ENCODE assay signal across 19 cellular contexts in the genomic region with DNA sequence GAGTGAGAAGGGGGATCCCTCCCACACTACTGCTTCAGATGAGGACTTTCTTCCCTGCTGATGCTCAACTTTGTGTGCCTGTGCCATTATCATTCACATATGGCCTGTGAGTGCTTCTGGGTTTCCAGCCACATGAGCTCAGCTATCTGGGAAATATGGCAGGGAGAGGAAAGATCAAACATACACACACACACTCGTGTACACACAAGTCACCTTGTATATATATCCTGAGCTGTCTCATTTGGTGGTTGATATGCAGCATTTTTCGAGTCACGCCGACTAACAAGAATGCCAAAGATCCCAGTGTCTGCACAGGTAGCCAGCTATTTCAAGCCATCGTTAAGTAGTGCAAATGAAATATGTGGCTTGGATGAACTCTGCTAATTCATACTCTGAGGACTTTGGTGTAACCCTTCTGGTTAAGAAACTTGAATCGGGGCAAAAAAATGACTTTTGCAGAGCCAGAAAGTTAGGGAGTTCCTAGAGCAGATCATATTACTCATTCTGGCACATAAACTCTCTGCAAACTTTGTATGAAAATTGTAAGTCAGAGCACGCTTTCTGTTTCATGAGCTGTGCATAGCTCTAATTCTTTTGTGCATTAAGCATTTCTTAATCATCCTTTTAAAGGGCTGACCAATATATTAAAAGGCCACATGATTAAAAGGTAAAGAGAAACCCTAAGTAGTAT. TPM values are rescaled to one million over a fixed set of nuclear protein-coding genes. Genes with fewer than 3 reads are reported as not detected.
A peak's percentile ranks its signal among the peaks of the same experiment; 100 is the strongest.
DNase-seq lines count a peak whose midpoint lies in the region; ATAC-seq, FAIRE-seq and TF ChIP-seq lines count a peak whose summit lies in the region.
"Had no signal": no experiment of that assay in that cellular context is flagged by ENCODE, and none has a peak within 500 bp of the region (broad histone marks: within the 10 kb centered on the region; RNA-seq: fewer than 3 reads in every experiment).

No MANE protein-coding gene starts in this region.

- no peak overlapping the region for H3K9ac ChIP-seq in MM.1S (ENCODE audit: low read length)
- H3K9ac ChIP-seq: BLaER1 treated with 17β-estradiol and CSF1 and Interleukin-3, amounts not matched to agents 10 nM and 100 nM; parathyroid adenoma had no signal

- H3K79me2 ChIP-seq in MM.1S (ENCODE audit: low read length): no peaks in the 10 kb centered on the region
- H3K79me2 ChIP-seq: parathyroid adenoma had no signal

- no peak for ATAC-seq in activated CD4-positive, alpha-beta T cell treated with anti-CD3 and anti-CD28 coated beads for 36 hours
- ATAC-seq in GM18870 (IDR thresholded peaks at IDR 0.05; ENCODE audit: unreplicated experiment): no peak
- no peak for ATAC-seq in HG03280 (IDR thresholded peaks at IDR 0.05; ENCODE audit: unreplicated experiment)
- ATAC-seq: K562; stimulated activated naive B cell treated with anti-CD40 and anti-IgM and Interleukin-4, amounts not matched to agents 10 μg/mL and 1 μg/mL and 100 μg/mL, for 72 hours had no signal

- no peaks in the 10 kb centered on the region for H3K9me3 ChIP-seq in MM.1S (replicated peaks; ENCODE audit: insufficient read depth, low read length)
- H3K9me3 ChIP-seq: BLaER1 treated with 17β-estradiol and CSF1 and Interleukin-3, amounts not matched to agents 10 nM and 100 nM; heart right ventricle had no signal

- no peaks in the 10 kb centered on the region for H3F3A ChIP-seq in MM.1S (ENCODE audit: insufficient read depth, low read length)

- H4K20me1 ChIP-seq in MM.1S (ENCODE audit: insufficient read depth, low read length): no peaks in the 10 kb centered on the region
- H4K20me1 ChIP-seq: BLaER1 treated with 17β-estradiol and CSF1 and Interleukin-3, amounts not matched to agents 10 nM and 100 nM had no signal

- no peaks in the 10 kb centered on the region for H3K4me1 ChIP-seq in MM.1S (ENCODE audit: low read length)
- H3K4me1 ChIP-seq: BLaER1 treated with 17β-estradiol and CSF1 and Interleukin-3, amounts not matched to agents 10 nM and 100 nM; heart right ventricle; parathyroid adenoma had no signal

- FAIRE-seq in endometrium (lab: Jason Lieb, UNC): peak; percentile 88
- FAIRE-seq: K562, TTC549 had no signal

- DNase-seq in ELR (ENCODE audit: low read depth) (peak; percentile 47), MM.1S (peak; percentile 18), myocyte (ENCODE audit: low read depth) (peak; percentile 41), DMS 273 (lab: John Stamatoyannopoulos, UW; ENCODE audit: unreplicated experiment) (no peak)
- no peak for DNase-seq in activated CD4-positive, alpha-beta T cell treated with anti-CD3 and anti-CD28 coated beads for 36 hours
- DNase-seq: heart right ventricle; NCI-H2029; NCI-H82; SIG-M5; stimulated activated CD4-positive, alpha-beta T cell treated with anti-CD3 and anti-CD28 coated beads, Interleukin-2, amount 100 ng/mL, for 24 hours; stimulated activated naive B cell treated with anti-CD40 and anti-IgM and Interleukin-4, amounts not matched to agents 10 μg/mL and 1 μg/mL and 100 μg/mL, for 72 hours had no signal

- H3K27me3 ChIP-seq in MM.1S (replicated peaks; ENCODE audit: insufficient read depth, low read length): no peaks in the 10 kb centered on the region
- H3K27me3 ChIP-seq: BLaER1 treated with 17β-estradiol and CSF1 and Interleukin-3, amounts not matched to agents 10 nM and 100 nM had no signal

- H3K4me2 ChIP-seq in MM.1S (ENCODE audit: low read depth, low read length): no peak overlapping the region
- H3K4me2 ChIP-seq: BLaER1 treated with 17β-estradiol and CSF1 and Interleukin-3, amounts not matched to agents 10 nM and 100 nM had no signal

- H3K4me3 ChIP-seq in MM.1S (ENCODE audit: low read length): no peak overlapping the region
- H3K4me3 ChIP-seq: BLaER1 treated with 17β-estradiol and CSF1 and Interleukin-3, amounts not matched to agents 10 nM and 100 nM; heart right ventricle; K562 had no signal

- no peak overlapping the region for H3K27ac ChIP-seq in MM.1S (ENCODE audit: low read length)
- H3K27ac ChIP-seq: BLaER1 treated with 17β-estradiol and CSF1 and Interleukin-3, amounts not matched to agents 10 nM and 100 nM; heart right ventricle; parathyroid adenoma had no signal

- no peaks in the 10 kb centered on the region for H3K9me2 ChIP-seq in MM.1S (replicated peaks; ENCODE audit: insufficient read depth, low read length)

- peaks cover 4% of the 10 kb centered on the region for H3K27me3 Mint-ChIP-seq in activated CD4-positive, alpha-beta T cell treated with anti-CD3 and anti-CD28 coated beads for 36 hours

- intact Hi-C loops in activated CD4-positive, alpha-beta T cell treated with anti-CD3 and anti-CD28 coated beads for 36 hours (cut with DNase I, micrococcal nuclease): no loop called here

- no peaks in the 10 kb centered on the region for H3K4me1 Mint-ChIP-seq in activated CD4-positive, alpha-beta T cell treated with anti-CD3 and anti-CD28 coated beads for 36 hours
- H3K4me1 Mint-ChIP-seq: stimulated activated naive B cell treated with anti-CD40 and anti-IgM and Interleukin-4, amounts not matched to agents 10 μg/mL and 1 μg/mL and 100 μg/mL, for 72 hours had no signal

- TF ChIP-seq CTCF in MM.1S (IDR thresholded peaks at IDR 0.05; ENCODE audit: low read length): no peak

- CTCF ChIA-PET in activated CD4-positive, alpha-beta T cell treated with anti-CD3 and anti-CD28 coated beads for 36 hours (lab: Charles Lee): interaction anchor here (0.6 kb wide), 1 partner anchor 49 kb away, joined by 3 read pairs; no protein-coding TSS in a partner anchor

- no peak overlapping the region for H3K27ac Mint-ChIP-seq in activated CD4-positive, alpha-beta T cell treated with anti-CD3 and anti-CD28 coated beads for 36 hours
- H3K27ac Mint-ChIP-seq: activated naive CD8-positive, alpha-beta T cell; stimulated activated naive B cell treated with anti-CD40 and anti-IgM and Interleukin-4, amounts not matched to agents 10 μg/mL and 1 μg/mL and 100 μg/mL, for 72 hours had no signal

- no peaks in the 10 kb centered on the region for H3K36me3 Mint-ChIP-seq in activated CD4-positive, alpha-beta T cell treated with anti-CD3 and anti-CD28 coated beads for 36 hours (ENCODE audit: low read depth)
- H3K36me3 Mint-ChIP-seq: activated naive CD8-positive, alpha-beta T cell; stimulated activated naive B cell treated with anti-CD40 and anti-IgM and Interleukin-4, amounts not matched to agents 10 μg/mL and 1 μg/mL and 100 μg/mL, for 72 hours had no signal

- H3K9me3 Mint-ChIP-seq in activated CD4-positive, alpha-beta T cell treated with anti-CD3 and anti-CD28 coated beads for 36 hours (ENCODE audit: low read depth): no peaks in the 10 kb centered on the region
- H3K9me3 Mint-ChIP-seq: stimulated activated naive B cell treated with anti-CD40 and anti-IgM and Interleukin-4, amounts not matched to agents 10 μg/mL and 1 μg/mL and 100 μg/mL, for 72 hours had no signal

- no peaks in the 10 kb centered on the region for H3K36me3 ChIP-seq in MM.1S (replicated peaks; ENCODE audit: insufficient read depth, low read length)
- H3K36me3 ChIP-seq: BLaER1 treated with 17β-estradiol and CSF1 and Interleukin-3, amounts not matched to agents 10 nM and 100 nM; heart right ventricle had no signal

- no peak overlapping the region for H3K4me3 Mint-ChIP-seq in activated CD4-positive, alpha-beta T cell treated with anti-CD3 and anti-CD28 coated beads for 36 hours
- H3K4me3 Mint-ChIP-seq: activated naive CD8-positive, alpha-beta T cell; stimulated activated naive B cell treated with anti-CD40 and anti-IgM and Interleukin-4, amounts not matched to agents 10 μg/mL and 1 μg/mL and 100 μg/mL, for 72 hours had no signal

- H2AFZ ChIP-seq in MM.1S (ENCODE audit: low read length): no peak overlapping the region
- H2AFZ ChIP-seq: parathyroid adenoma had no signal

- POLR2A ChIA-PET in activated CD4-positive, alpha-beta T cell treated with anti-CD3 and anti-CD28 coated beads for 36 hours (lab: Charles Lee): no interaction called here

RNA-seq across cellular contexts. Expression of gene WNT5A, which starts 24.9 kb away (rescaled TPM):
- total RNA-seq in myocyte: 34.5 and 35.5 TPM in 2 replicates
- 19.6 TPM for polyA plus RNA-seq in myocyte (2012)
- total RNA-seq in activated CD4-positive, alpha-beta T cell treated with anti-CD3 and anti-CD28 coated beads for 36 hours: not detected
- polyA plus RNA-seq: K562 had no signal

Comparison
In these comparisons a context has a peak if more than half of its experiments do, and no peak if none do; other contexts are left out.
1. DNase-seq: peak in ELR (single experiment), MM.1S (single experiment) and myocyte (single experiment); none in DMS 273 (single experiment) and activated CD4-positive, alpha-beta T cell treated with anti-CD3 and anti-CD28 coated beads for 36 hours (single experiment).
2. RNA of gene WNT5A, which starts 24.9 kb away (total RNA-seq): 34.5 to 35.5 TPM in myocyte; not detected in activated CD4-positive, alpha-beta T cell treated with anti-CD3 and anti-CD28 coated beads for 36 hours; every median in the first group is over 10 times any median in the second.